ENCODE assay signal across 21 cellular contexts in genomic region chr6:169997930-169998218, GRCh38.
DNase-seq lines count a peak whose midpoint lies in the region; ATAC-seq, FAIRE-seq and TF ChIP-seq lines count a peak whose summit lies in the region.
"Had no signal": no experiment of that assay in that cellular context is flagged by ENCODE, and none has a peak within 500 bp of the region (broad histone marks: within the 10 kb centered on the region; RNA-seq: fewer than 3 reads in every experiment).

No MANE protein-coding gene starts in this region.

- H3K4me3 Mint-ChIP-seq in activated CD8-positive, alpha-beta T cell treated with anti-CD3 and anti-CD28 coated beads for 36 hours, result no peak overlapping the region
- no peak overlapping the region for H3K4me3 Mint-ChIP-seq in activated CD8-positive, alpha-beta T cell treated with anti-CD3 and anti-CD28 coated beads, Interleukin-2, amount 10 ng/mL, durations not matched to agents 7 days and 5 days

- CTCF ChIA-PET in activated CD8-positive, alpha-beta T cell treated with anti-CD3 and anti-CD28 coated beads for 36 hours (lab: Charles Lee), result no interaction called here
- CTCF ChIA-PET in activated CD8-positive, alpha-beta T cell treated with anti-CD3 and anti-CD28 coated beads, Interleukin-2, amount 10 ng/mL, durations not matched to agents 7 days and 5 days (lab: Charles Lee), result no interaction called here

- H3K36me3 ChIP-seq in kidney (ENCODE audit: control insufficient read depth in 1 of 2, insufficient read depth in 2 of 2, low read length in 2 of 2), result no peaks in the 10 kb centered on the region
- H3K36me3 ChIP-seq: thoracic aorta had no signal

- no peak for TF ChIP-seq CTCF in activated CD8-positive, alpha-beta T cell treated with anti-CD3 and anti-CD28 coated beads for 36 hours (IDR thresholded peaks at IDR 0.05)
- no peak for TF ChIP-seq CTCF in kidney (IDR thresholded peaks at IDR 0.05; ENCODE audit: borderline replicate concordance, extremely low read depth, insufficient read depth)

- H3K27me3 Mint-ChIP-seq in activated CD8-positive, alpha-beta T cell treated with anti-CD3 and anti-CD28 coated beads for 36 hours, result no peaks in the 10 kb centered on the region
- H3K27me3 Mint-ChIP-seq in activated CD8-positive, alpha-beta T cell treated with anti-CD3 and anti-CD28 coated beads, Interleukin-2, amount 10 ng/mL, durations not matched to agents 7 days and 5 days (ENCODE audit: low read depth), result peaks cover 3% of the 10 kb centered on the region

- no peak for FAIRE-seq in kidney (lab: Jason Lieb, UNC)

- no peak overlapping the region for H3K27ac ChIP-seq in kidney (ENCODE audit: low read depth in 2 of 2, low read length in 2 of 2)
- H3K27ac ChIP-seq: 22Rv1, coronary artery, thoracic aorta had no signal

- no peak for DNase-seq in activated CD8-positive, alpha-beta T cell treated with anti-CD3 and anti-CD28 coated beads for 36 hours
- no peak for DNase-seq in activated CD8-positive, alpha-beta T cell treated with anti-CD3 and anti-CD28 coated beads, Interleukin-2, amount 10 ng/mL, durations not matched to agents 7 days and 5 days
- DNase-seq in NOMO-1 treated with DMSO at 0.1 percent for 48 hours (lab: John Stamatoyannopoulos, UW; ENCODE audit: unreplicated experiment) (peak; percentile 60), kidney (peak; percentile 49), ureter (ENCODE audit: low spot score) (peak; percentile 38), posterior vena cava (ENCODE audit: low spot score) (no peak)
- DNase-seq: activated gamma-delta T cell treated with Interleukin-2 at 50 U/mL for 16 hours; HCEC 1CT; hippocampal formation; kidney glomerular epithelial cell; NCI-H146; NCI-H2227 treated with DMSO at 0.1 percent for 48 hours; SHP77; stimulated activated CD4-positive, alpha-beta T cell treated with anti-CD3 and anti-CD28 coated beads, Interleukin-4, amount 100 ng/mL, for 1 hour; T-helper 2 cell had no signal

- POLR2A ChIA-PET in activated CD8-positive, alpha-beta T cell treated with anti-CD3 and anti-CD28 coated beads for 36 hours (lab: Charles Lee), result no interaction called here
- POLR2A ChIA-PET in activated CD8-positive, alpha-beta T cell treated with anti-CD3 and anti-CD28 coated beads, Interleukin-2, amount 10 ng/mL, durations not matched to agents 7 days and 5 days (lab: Charles Lee), result no interaction called here

- no peaks in the 10 kb centered on the region for H3K4me1 ChIP-seq in kidney (ENCODE audit: control insufficient read depth in 1 of 2, insufficient read depth in 1 of 2, low read depth in 1 of 2, low read length in 2 of 2)

- no peak overlapping the region for H3K4me3 ChIP-seq in kidney (ENCODE audit: low read length in 2 of 2)
- H3K4me3 ChIP-seq: coronary artery, thoracic aorta had no signal

- intact Hi-C loops in activated CD8-positive, alpha-beta T cell treated with anti-CD3 and anti-CD28 coated beads for 36 hours (cut with micrococcal nuclease), result no loop called here
- intact Hi-C loops in kidney (cut with DNase I), result no loop called here
- intact Hi-C loops in posterior vena cava (cut with DNase I), result no loop called here

- ATAC-seq in activated CD8-positive, alpha-beta T cell treated with anti-CD3 and anti-CD28 coated beads for 36 hours, result peak; percentile 51
- ATAC-seq in activated CD8-positive, alpha-beta T cell treated with anti-CD3 and anti-CD28 coated beads, Interleukin-2, amount 10 ng/mL, durations not matched to agents 7 days and 5 days, result no peak
- ATAC-seq in GM21390 (IDR thresholded peaks at IDR 0.05; ENCODE audit: unreplicated experiment) (no peak), GM19463 (IDR thresholded peaks at IDR 0.05; ENCODE audit: unreplicated experiment) (no peak)
- ATAC-seq: activated CD4-positive, CD25-positive, alpha-beta regulatory T cell treated with anti-CD3 and anti-CD28 coated beads, Interleukin-2, amount 50 U/mL, for 24 hours had no signal

- no peak overlapping the region for H3K9ac ChIP-seq in kidney (ENCODE audit: low read length in 2 of 2)

- no peaks in the 10 kb centered on the region for H3K9me3 ChIP-seq in kidney (ENCODE audit: control insufficient read depth in 1 of 2, low read length in 2 of 2)
- H3K9me3 ChIP-seq: thoracic aorta had no signal

- peaks cover 5% of the 10 kb centered on the region for H3K36me3 Mint-ChIP-seq in activated CD8-positive, alpha-beta T cell treated with anti-CD3 and anti-CD28 coated beads for 36 hours (ENCODE audit: low read depth)
- H3K36me3 Mint-ChIP-seq in activated CD8-positive, alpha-beta T cell treated with anti-CD3 and anti-CD28 coated beads, Interleukin-2, amount 10 ng/mL, durations not matched to agents 7 days and 5 days (ENCODE audit: low read depth), result peaks cover 5% of the 10 kb centered on the region

- H3K9me3 Mint-ChIP-seq in activated CD8-positive, alpha-beta T cell treated with anti-CD3 and anti-CD28 coated beads for 36 hours, result peaks cover 22% of the 10 kb centered on the region
- no peaks in the 10 kb centered on the region for H3K9me3 Mint-ChIP-seq in activated CD8-positive, alpha-beta T cell treated with anti-CD3 and anti-CD28 coated beads, Interleukin-2, amount 10 ng/mL, durations not matched to agents 7 days and 5 days (ENCODE audit: insufficient read depth)

- peaks cover 4% of the 10 kb centered on the region for H3K4me1 Mint-ChIP-seq in activated CD8-positive, alpha-beta T cell treated with anti-CD3 and anti-CD28 coated beads for 36 hours (ENCODE audit: low read depth)
- H3K4me1 Mint-ChIP-seq in activated CD8-positive, alpha-beta T cell treated with anti-CD3 and anti-CD28 coated beads, Interleukin-2, amount 10 ng/mL, durations not matched to agents 7 days and 5 days (ENCODE audit: low read depth), result peaks cover 12% of the 10 kb centered on the region

- H3K27ac Mint-ChIP-seq in activated CD8-positive, alpha-beta T cell treated with anti-CD3 and anti-CD28 coated beads for 36 hours, result no peak overlapping the region
- H3K27ac Mint-ChIP-seq in activated CD8-positive, alpha-beta T cell treated with anti-CD3 and anti-CD28 coated beads, Interleukin-2, amount 10 ng/mL, durations not matched to agents 7 days and 5 days, result no peak overlapping the region

Comparison
In these comparisons a context has a peak if more than half of its experiments do, and no peak if none do; other contexts are left out.
1. DNase-seq: peak in NOMO-1 treated with DMSO at 0.1 percent for 48 hours (single experiment), kidney (single experiment) and ureter (single experiment); none in activated CD8-positive, alpha-beta T cell treated with anti-CD3 and anti-CD28 coated beads for 36 hours (single experiment), activated CD8-positive, alpha-beta T cell treated with anti-CD3 and anti-CD28 coated beads, Interleukin-2, amount 10 ng/mL, durations not matched to agents 7 days and 5 days (single experiment) and posterior vena cava (single experiment).